8 cellular contexts compared by ENCODE assay signal in the genomic region with DNA sequence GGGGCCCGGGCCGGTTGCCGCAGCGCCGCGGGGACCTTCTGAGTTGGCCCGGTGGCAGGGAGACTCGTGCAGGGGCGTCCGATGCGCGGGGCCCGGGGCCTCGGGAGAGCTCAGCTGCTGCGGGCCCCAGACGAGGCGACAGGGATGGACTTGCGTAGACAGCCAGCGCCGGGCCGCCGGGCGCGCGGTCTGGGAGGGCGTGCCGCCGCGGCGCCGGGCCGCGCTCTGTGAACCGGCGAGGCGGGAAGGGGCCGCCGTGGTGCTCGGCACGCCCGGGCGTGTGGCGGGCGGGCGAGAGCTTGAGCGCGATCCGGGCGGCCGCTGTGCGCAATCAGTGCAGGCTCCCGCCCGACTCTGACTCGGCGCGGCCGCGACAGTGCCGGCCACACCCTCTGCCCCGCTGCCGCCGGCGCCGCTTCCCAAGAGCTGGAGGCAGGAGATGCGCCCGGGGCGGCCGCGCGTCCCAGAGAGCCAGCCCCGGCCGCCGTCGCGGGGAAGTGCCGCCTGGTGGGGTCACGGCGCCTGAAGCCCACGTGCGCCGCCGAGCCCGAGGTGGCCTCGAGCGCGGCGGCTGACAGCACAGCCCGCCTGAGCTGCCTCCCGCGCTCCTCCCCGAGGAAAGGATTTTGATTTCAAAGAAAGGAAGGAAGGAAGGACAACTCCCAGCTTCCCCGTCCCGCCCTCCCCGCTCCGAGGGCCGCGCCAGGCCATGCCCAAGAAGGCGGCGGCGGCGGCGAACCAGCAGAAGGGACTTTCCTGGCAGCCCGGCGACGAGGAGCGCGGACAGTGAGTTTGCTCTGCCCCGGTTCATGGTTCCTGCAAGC. TPM values are rescaled to one million over a fixed set of nuclear protein-coding genes. Genes with fewer than 3 reads are reported as not detected.
DNase-seq lines count a peak whose midpoint lies in the region; ATAC-seq and TF ChIP-seq lines count a peak whose summit lies in the region.

No MANE protein-coding gene starts in this region.

- peak overlapping the region; percentile 96 for H3K27ac Mint-ChIP-seq in activated CD8-positive, alpha-beta T cell treated with anti-CD3 and anti-CD28 coated beads, Interleukin-2, amount 10 ng/mL, durations not matched to agents 7 days and 5 days
- H3K27ac Mint-ChIP-seq in endodermal cell: no peak overlapping the region

- peaks cover 53% of the 10 kb centered on the region for H3K4me1 Mint-ChIP-seq in activated CD8-positive, alpha-beta T cell treated with anti-CD3 and anti-CD28 coated beads, Interleukin-2, amount 10 ng/mL, durations not matched to agents 7 days and 5 days (ENCODE audit: low read depth)
- H3K4me1 Mint-ChIP-seq in endodermal cell: peaks cover 12% of the 10 kb centered on the region

- H3K36me3 Mint-ChIP-seq in activated CD8-positive, alpha-beta T cell treated with anti-CD3 and anti-CD28 coated beads, Interleukin-2, amount 10 ng/mL, durations not matched to agents 7 days and 5 days (ENCODE audit: low read depth): peaks cover 35% of the 10 kb centered on the region
- H3K36me3 Mint-ChIP-seq in endodermal cell (ENCODE audit: low read depth): peaks cover 16% of the 10 kb centered on the region

- H3K9me3 Mint-ChIP-seq in activated CD8-positive, alpha-beta T cell treated with anti-CD3 and anti-CD28 coated beads, Interleukin-2, amount 10 ng/mL, durations not matched to agents 7 days and 5 days (ENCODE audit: insufficient read depth): no peaks in the 10 kb centered on the region
- no peaks in the 10 kb centered on the region for H3K9me3 Mint-ChIP-seq in endodermal cell

- H3K4me1 ChIP-seq in HEK293 (ENCODE audit: control insufficient read depth, insufficient read depth, low read length): peaks cover 7% of the 10 kb centered on the region
- H3K4me1 ChIP-seq in endodermal cell (ENCODE audit: control insufficient read depth, insufficient read depth, low read length): no peaks in the 10 kb centered on the region
- peaks cover 22% of the 10 kb centered on the region for H3K4me1 ChIP-seq in stomach smooth muscle (ENCODE audit: control insufficient read depth, insufficient read depth, low read length)

- TF ChIP-seq CTCF in HEK293 (tag by site-specific recombination; IDR thresholded peaks at IDR 0.05): no peak
- TF ChIP-seq CTCF in endodermal cell (conservative IDR thresholded peaks at IDR 0.05): no peak

- no peaks in the 10 kb centered on the region for H3K27me3 Mint-ChIP-seq in activated CD8-positive, alpha-beta T cell treated with anti-CD3 and anti-CD28 coated beads, Interleukin-2, amount 10 ng/mL, durations not matched to agents 7 days and 5 days (ENCODE audit: low read depth)
- H3K27me3 Mint-ChIP-seq in endodermal cell (ENCODE audit: insufficient read depth): peaks cover 3% of the 10 kb centered on the region

- peak overlapping the region; percentile 90 for H3K4me3 Mint-ChIP-seq in activated CD8-positive, alpha-beta T cell treated with anti-CD3 and anti-CD28 coated beads, Interleukin-2, amount 10 ng/mL, durations not matched to agents 7 days and 5 days
- H3K4me3 Mint-ChIP-seq in endodermal cell: peak overlapping the region; percentile 85

- no peaks in the 10 kb centered on the region for H3K9me3 ChIP-seq in HEK293 (ENCODE audit: control insufficient read depth, insufficient read depth, low read depth, low read length)
- H3K9me3 ChIP-seq in MG63: 0 out of 2 replicates have a peak, but pooled peaks cover 2% of the 10 kb centered on the region
- H3K9me3 ChIP-seq in endodermal cell (ENCODE audit: control insufficient read depth, low read length): no peaks in the 10 kb centered on the region
- H3K9me3 ChIP-seq in stomach smooth muscle (ENCODE audit: control insufficient read depth in 2 of 2, low read length in 2 of 2): no peaks in the 10 kb centered on the region

- CTCF ChIA-PET in HEK293 (lab: Yijun Ruan, JAX): interaction anchor here (0.5 to 4.7 kb wide), 5 partner anchors 32 to 583 kb away, joined by 3 to 31 read pairs (median 3); no protein-coding TSS in a partner anchor
- CTCF ChIA-PET in activated CD8-positive, alpha-beta T cell treated with anti-CD3 and anti-CD28 coated beads, Interleukin-2, amount 10 ng/mL, durations not matched to agents 7 days and 5 days (lab: Charles Lee): interaction anchor here (1.4 to 3.3 kb wide), 3 partner anchors 10 to 265 kb away, joined by 3 to 21 read pairs (median 4); no protein-coding TSS in a partner anchor

- H3K36me3 ChIP-seq in HEK293 (ENCODE audit: control insufficient read depth in 2 of 2, insufficient read depth in 1 of 2, low read length in 2 of 2) (peaks cover 3 to 9% of the 10 kb centered on the region in 2 experiments; a peak in 2 of 3 replicates), MG63 (peaks cover 29% of the 10 kb centered on the region), endodermal cell (ENCODE audit: control insufficient read depth, insufficient read depth, low read length) (peaks cover 6% of the 10 kb centered on the region), stomach smooth muscle (ENCODE audit: control insufficient read depth in 2 of 2, insufficient read depth in 2 of 2, low read length in 2 of 2) (peaks cover 4 to 6% of the 10 kb centered on the region in 2 donors)

- 0% methylated on average over 29 to 108 of the region's 108 CpGs for WGBS in endodermal cell (ENCODE audit: insufficient coverage in 1 of 2, insufficient read length in 1 of 2), 2 experiments

- H3K27me3 ChIP-seq in MG63: no peaks in the 10 kb centered on the region
- H3K27me3 ChIP-seq in endodermal cell (ENCODE audit: control insufficient read depth, insufficient read depth, low read length, poor library complexity, severe bottlenecking): no peaks in the 10 kb centered on the region
- no peaks in the 10 kb centered on the region for H3K27me3 ChIP-seq in stomach smooth muscle (ENCODE audit: control insufficient read depth in 1 of 2, insufficient read depth in 2 of 2, low read length in 2 of 2)

- POLR2A ChIA-PET in HEK293 (lab: Yijun Ruan, JAX): interaction anchor here (0.7 to 2.2 kb wide), 10 partner anchors 8 to 265 kb away, joined by 3 to 22 read pairs (median 4); a partner anchor contains a TSS
- POLR2A ChIA-PET in activated CD8-positive, alpha-beta T cell treated with anti-CD3 and anti-CD28 coated beads, Interleukin-2, amount 10 ng/mL, durations not matched to agents 7 days and 5 days (lab: Charles Lee): interaction anchor here (0.9 to 4.3 kb wide), 7 partner anchors 9 to 1044 kb away, joined by 3 to 49 read pairs (median 3); a partner anchor contains a TSS

- H3K9ac ChIP-seq in endodermal cell (ENCODE audit: extremely low read depth, low read length, poor library complexity, severe bottlenecking) (peak overlapping the region; percentile 90), stomach smooth muscle (ENCODE audit: low read length in 2 of 2) (peak overlapping the region; percentile 79 to 96)

- peak; percentile 34 for ATAC-seq in activated CD8-positive, alpha-beta T cell treated with anti-CD3 and anti-CD28 coated beads, Interleukin-2, amount 10 ng/mL, durations not matched to agents 7 days and 5 days

- H3K27ac ChIP-seq in HEK293 (ENCODE audit: extremely low read depth, low read depth, low read length) (peak overlapping the region; percentile 94), endodermal cell (ENCODE audit: low read depth, low read length) (peak overlapping the region; percentile 87), stomach smooth muscle (ENCODE audit: low read length) (peak overlapping the region; percentile 88)

- H3K4me3 ChIP-seq in HEK293 (ENCODE audit: low read depth, low read length): peak overlapping the region; percentile 78
- H3K4me3 ChIP-seq in MG63: peak overlapping the region; percentile 76
- H3K4me3 ChIP-seq in endodermal cell (ENCODE audit: low read length): peak overlapping the region; percentile 94
- peak overlapping the region; percentile 83 to 87 for H3K4me3 ChIP-seq in stomach smooth muscle (ENCODE audit: low read length in 2 of 2)

- DNase-seq in NCI-H1417 (lab: John Stamatoyannopoulos, UW) (peak; percentile 25 to 92 (median 83)), NCI-H1417 treated with DMSO at 0.1 percent for 48 hours (lab: John Stamatoyannopoulos, UW) (no peak), MG63 (peak; percentile 67), endodermal cell (peak; percentile 78), midbrain (lab: John Stamatoyannopoulos, UW) (peak; percentile 60)
- peak; percentile 64 for DNase-seq in activated CD8-positive, alpha-beta T cell treated with anti-CD3 and anti-CD28 coated beads, Interleukin-2, amount 10 ng/mL, durations not matched to agents 7 days and 5 days

TF ChIP-seq in HEK293, 187 proteins besides CTCF, POLR2A, EP300 and RAD21 (continues in another document):
- 0 out of 2 replicates have a peak, but pooled peaks have one; percentile 61 for TF ChIP-seq ZBTB20 (tag by site-specific recombination; IDR thresholded peaks at IDR 0.05)
- TF ChIP-seq, protein P1, sequence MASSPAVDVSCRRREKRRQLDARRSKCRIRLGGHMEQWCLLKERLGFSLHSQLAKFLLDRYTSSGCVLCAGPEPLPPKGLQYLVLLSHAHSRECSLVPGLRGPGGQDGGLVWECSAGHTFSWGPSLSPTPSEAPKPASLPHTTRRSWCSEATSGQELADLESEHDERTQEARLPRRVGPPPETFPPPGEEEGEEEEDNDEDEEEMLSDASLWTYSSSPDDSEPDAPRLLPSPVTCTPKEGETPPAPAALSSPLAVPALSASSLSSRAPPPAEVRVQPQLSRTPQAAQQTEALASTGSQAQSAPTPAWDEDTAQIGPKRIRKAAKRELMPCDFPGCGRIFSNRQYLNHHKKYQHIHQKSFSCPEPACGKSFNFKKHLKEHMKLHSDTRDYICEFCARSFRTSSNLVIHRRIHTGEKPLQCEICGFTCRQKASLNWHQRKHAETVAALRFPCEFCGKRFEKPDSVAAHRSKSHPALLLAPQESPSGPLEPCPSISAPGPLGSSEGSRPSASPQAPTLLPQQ (tag by site-specific recombination; IDR thresholded peaks at IDR 0.05): peak; percentile 83

RNA-seq across cellular contexts. Expression of a gene that starts 0.7 kb away (rescaled TPM):
- 8.4 and 13.9 TPM in 2 replicates for total RNA-seq in MG63 (2014; rRNA removed; shearing (Covaris generic); ENCODE audit: low replicate concordance)
- total RNA-seq in activated CD8-positive, alpha-beta T cell treated with anti-CD3 and anti-CD28 coated beads, Interleukin-2, amount 10 ng/mL, durations not matched to agents 7 days and 5 days: 10 to 100 TPM; 32.3 to 33.8 TPM
- 10 to 100 TPM; 25.1 to 28.2 TPM for total RNA-seq in endodermal cell
- polyA plus RNA-seq in endodermal cell (2013, experiment 1 of 2): 14.4 TPM
- 14.3 TPM for polyA plus RNA-seq in endodermal cell (2013, experiment 2 of 2)

RNA-seq across cellular contexts. Expression of a gene that starts 11.8 kb away (rescaled TPM):
- 23.4 and 25.5 TPM in 2 replicates for total RNA-seq in MG63 (2014; rRNA removed; shearing (Covaris generic); ENCODE audit: low replicate concordance)
- total RNA-seq in activated CD8-positive, alpha-beta T cell treated with anti-CD3 and anti-CD28 coated beads, Interleukin-2, amount 10 ng/mL, durations not matched to agents 7 days and 5 days: 10 to 100 TPM; 27.0 to 27.4 TPM
- total RNA-seq in endodermal cell: 10 to 100 TPM; 31.7 to 35.8 TPM
- polyA plus RNA-seq in endodermal cell (2013, experiment 1 of 2): 31.8 TPM
- 31.8 TPM for polyA plus RNA-seq in endodermal cell (2013, experiment 2 of 2)
